21 cellular contexts compared by ENCODE assay signal in the genomic region with DNA sequence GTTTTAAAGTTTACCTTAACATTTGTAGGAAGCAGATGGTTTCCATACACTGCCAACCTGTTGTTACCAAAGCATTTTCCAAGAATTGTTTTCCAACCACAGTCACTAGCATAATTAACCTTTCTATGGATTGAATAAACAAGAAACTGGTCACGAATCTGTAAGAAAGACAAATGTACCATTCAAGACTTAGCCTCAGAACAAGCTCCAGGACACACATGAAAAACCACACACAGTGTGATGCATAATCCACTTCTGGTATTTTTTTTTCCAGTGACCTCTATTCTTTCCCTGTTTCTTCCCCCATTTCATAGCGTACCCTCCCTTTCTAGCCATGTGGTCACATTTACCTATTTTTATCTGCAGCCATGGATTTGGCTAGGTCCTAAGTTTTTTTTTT. TPM values are rescaled to one million over a fixed set of nuclear protein-coding genes. Genes with fewer than 3 reads are reported as not detected.
"Had no signal": no experiment of that assay in that cellular context is flagged by ENCODE, and none has a peak within 500 bp of the region (broad histone marks: within the 10 kb centered on the region; RNA-seq: fewer than 3 reads in every experiment).

No MANE protein-coding gene starts in this region.

- H3K27ac ChIP-seq: lower lobe of right lung, thyroid gland had no signal

- H3K4me3 Mint-ChIP-seq: activated CD4-positive, alpha-beta memory T cell treated with anti-CD3 and anti-CD28 coated beads for 36 hours; activated CD4-positive, alpha-beta T cell treated with anti-CD3 and anti-CD28 coated beads for 36 hours; activated naive CD4-positive, alpha-beta T cell treated with anti-CD3 and anti-CD28 coated beads, Interleukin-2, amount 10 ng/mL, durations not matched to agents 7 days and 5 days; activated naive CD8-positive, alpha-beta T cell treated with anti-CD3 and anti-CD28 coated beads, Interleukin-2, amount 50 U/mL, for 24 hours; mesothelial cell of epicardium; nephron; stimulated activated effector memory CD8-positive, alpha-beta T cell treated with anti-CD3 and anti-CD28 coated beads, Interleukin-12 subunit alpha, Interleukin-12 subunit beta, amount 100 ng/mL, for 72 hours; WTC11 had no signal

- ATAC-seq: activated CD4-positive, alpha-beta T cell treated with anti-CD3 and anti-CD28 coated beads for 36 hours; activated naive CD8-positive, alpha-beta T cell treated with anti-CD3 and anti-CD28 coated beads, Interleukin-2, amount 50 U/mL, for 24 hours; esophagus mucosa; lower lobe of right lung; stimulated activated effector memory CD8-positive, alpha-beta T cell treated with anti-CD3 and anti-CD28 coated beads, Interleukin-12 subunit alpha, Interleukin-12 subunit beta, amount 100 ng/mL, for 72 hours; WTC11 had no signal

- DNase-seq: activated CD4-positive, alpha-beta memory T cell treated with anti-CD3 and anti-CD28 coated beads for 36 hours; activated CD4-positive, alpha-beta T cell treated with anti-CD3 and anti-CD28 coated beads for 36 hours; activated naive CD4-positive, alpha-beta T cell treated with anti-CD3 and anti-CD28 coated beads, Interleukin-2, amount 10 ng/mL, durations not matched to agents 7 days and 5 days; activated naive CD8-positive, alpha-beta T cell treated with anti-CD3 and anti-CD28 coated beads, Interleukin-2, amount 50 U/mL, for 24 hours; activated T-cell treated with anti-CD3 and anti-CD28 coated beads for 4 hours; anterior cingulate cortex; cerebellar nuclear complex; cortex of kidney; effector CD4-positive, alpha-beta T cell; lower lobe of right lung; sigmoid colon; stimulated activated CD4-positive, alpha-beta T cell treated with anti-CD3 and anti-CD28 coated beads, Interleukin-4, amount 100 ng/mL, for 24 hours; thyroid gland had no signal

- H3K4me1 Mint-ChIP-seq: activated CD4-positive, alpha-beta T cell treated with anti-CD3 and anti-CD28 coated beads for 36 hours; activated naive CD4-positive, alpha-beta T cell treated with anti-CD3 and anti-CD28 coated beads, Interleukin-2, amount 10 ng/mL, durations not matched to agents 7 days and 5 days; activated naive CD8-positive, alpha-beta T cell treated with anti-CD3 and anti-CD28 coated beads, Interleukin-2, amount 50 U/mL, for 24 hours; mesothelial cell of epicardium; stimulated activated effector memory CD8-positive, alpha-beta T cell treated with anti-CD3 and anti-CD28 coated beads, Interleukin-12 subunit alpha, Interleukin-12 subunit beta, amount 100 ng/mL, for 72 hours; WTC11 had no signal

- H3K27ac Mint-ChIP-seq: activated CD4-positive, alpha-beta memory T cell treated with anti-CD3 and anti-CD28 coated beads for 36 hours; activated CD4-positive, alpha-beta T cell treated with anti-CD3 and anti-CD28 coated beads for 36 hours; activated naive CD4-positive, alpha-beta T cell treated with anti-CD3 and anti-CD28 coated beads, Interleukin-2, amount 10 ng/mL, durations not matched to agents 7 days and 5 days; activated naive CD8-positive, alpha-beta T cell treated with anti-CD3 and anti-CD28 coated beads, Interleukin-2, amount 50 U/mL, for 24 hours; mesothelial cell of epicardium; nephron; stimulated activated effector memory CD8-positive, alpha-beta T cell treated with anti-CD3 and anti-CD28 coated beads, Interleukin-12 subunit alpha, Interleukin-12 subunit beta, amount 100 ng/mL, for 72 hours; WTC11 had no signal

- H3K27me3 ChIP-seq: sigmoid colon, thyroid gland had no signal

- H3K36me3 Mint-ChIP-seq: activated CD4-positive, alpha-beta memory T cell treated with anti-CD3 and anti-CD28 coated beads for 36 hours; activated naive CD4-positive, alpha-beta T cell treated with anti-CD3 and anti-CD28 coated beads, Interleukin-2, amount 10 ng/mL, durations not matched to agents 7 days and 5 days; mesothelial cell of epicardium; stimulated activated effector memory CD8-positive, alpha-beta T cell treated with anti-CD3 and anti-CD28 coated beads, Interleukin-12 subunit alpha, Interleukin-12 subunit beta, amount 100 ng/mL, for 72 hours; WTC11 had no signal

- H3K9me3 Mint-ChIP-seq: activated CD4-positive, alpha-beta memory T cell treated with anti-CD3 and anti-CD28 coated beads for 36 hours; activated naive CD4-positive, alpha-beta T cell treated with anti-CD3 and anti-CD28 coated beads, Interleukin-2, amount 10 ng/mL, durations not matched to agents 7 days and 5 days; activated naive CD8-positive, alpha-beta T cell treated with anti-CD3 and anti-CD28 coated beads, Interleukin-2, amount 50 U/mL, for 24 hours; nephron had no signal

- H3K4me3 ChIP-seq: lower lobe of right lung, sigmoid colon, thyroid gland had no signal

- H3K4me1 ChIP-seq: lower lobe of right lung, thyroid gland had no signal

- H3K36me3 ChIP-seq: lower lobe of right lung, sigmoid colon, thyroid gland had no signal

- H3K9me3 ChIP-seq: lower lobe of right lung, sigmoid colon, thyroid gland had no signal

- H3K27me3 Mint-ChIP-seq: activated CD4-positive, alpha-beta memory T cell treated with anti-CD3 and anti-CD28 coated beads for 36 hours; activated CD4-positive, alpha-beta T cell treated with anti-CD3 and anti-CD28 coated beads for 36 hours; activated naive CD4-positive, alpha-beta T cell treated with anti-CD3 and anti-CD28 coated beads, Interleukin-2, amount 10 ng/mL, durations not matched to agents 7 days and 5 days had no signal

RNA-seq across cellular contexts. Expression of a gene that starts 29.6 kb away (rescaled TPM):
- total RNA-seq: activated CD4-positive, alpha-beta memory T cell treated with anti-CD3 and anti-CD28 coated beads for 36 hours; activated CD4-positive, alpha-beta T cell treated with anti-CD3 and anti-CD28 coated beads for 36 hours; bronchial epithelial cell; esophagus mucosa; mesothelial cell of epicardium; sigmoid colon; thyroid gland; urinary bladder had no signal
- polyA plus RNA-seq: keratinocyte, sigmoid colon, urinary bladder had no signal
